Comparison of ENCODE assay signal across 11 cellular contexts in genomic region chr5:172178301-172179031, GRCh38. TPM values are rescaled to one million over a fixed set of nuclear protein-coding genes. Genes with fewer than 3 reads are reported as not detected.
A peak's percentile ranks its signal among the peaks of the same experiment; 100 is the strongest.
DNase-seq lines count a peak whose midpoint lies in the region; TF ChIP-seq lines count a peak whose summit lies in the region.
"Had no signal": no experiment of that assay in that cellular context is flagged by ENCODE, and none has a peak within 500 bp of the region (broad histone marks: within the 10 kb centered on the region; RNA-seq: fewer than 3 reads in every experiment).

No MANE protein-coding gene starts in this region.

- TF ChIP-seq POLR2A in esophagus squamous epithelium (IDR thresholded peaks at IDR 0.05): no peak
- no peak for TF ChIP-seq POLR2A in stomach (IDR thresholded peaks at IDR 0.05)
- no peak for TF ChIP-seq POLR2A in erythroblast (IDR thresholded peaks at IDR 0.05; ENCODE audit: low read length)

- H3K27me3 Mint-ChIP-seq in activated CD4-positive, alpha-beta T cell treated with anti-CD3 and anti-CD28 coated beads, Interleukin-2, amount 10 ng/mL, durations not matched to agents 7 days and 5 days: no peaks in the 10 kb centered on the region

- POLR2A ChIA-PET in activated CD4-positive, alpha-beta T cell treated with anti-CD3 and anti-CD28 coated beads, Interleukin-2, amount 10 ng/mL, durations not matched to agents 7 days and 5 days (lab: Charles Lee): interaction anchor here (0.9 to 1.2 kb wide), 2 partner anchors 8 to 63 kb away, joined by 3 to 7 read pairs; no protein-coding TSS in a partner anchor

- peaks cover 79% of the 10 kb centered on the region for H3K36me3 Mint-ChIP-seq in activated CD4-positive, alpha-beta T cell treated with anti-CD3 and anti-CD28 coated beads, Interleukin-2, amount 10 ng/mL, durations not matched to agents 7 days and 5 days (ENCODE audit: low read depth)

- peaks cover 80% of the 10 kb centered on the region for H3K4me1 Mint-ChIP-seq in activated CD4-positive, alpha-beta T cell treated with anti-CD3 and anti-CD28 coated beads, Interleukin-2, amount 10 ng/mL, durations not matched to agents 7 days and 5 days

- no peaks in the 10 kb centered on the region for H3K9me3 Mint-ChIP-seq in activated CD4-positive, alpha-beta T cell treated with anti-CD3 and anti-CD28 coated beads, Interleukin-2, amount 10 ng/mL, durations not matched to agents 7 days and 5 days

- DNase-seq in activated effector memory CD4-positive, alpha-beta T cell treated with anti-CD3 and anti-CD28 coated beads, Interleukin-2, amount 50 U/mL, for 16 hours: peak; percentile 73
- DNase-seq in activated effector memory CD4-positive, alpha-beta T cell treated with Interleukin-2 at 50 U/mL for 16 hours: no peak
- peak; percentile 70 for DNase-seq in activated CD4-positive, alpha-beta T cell treated with anti-CD3 and anti-CD28 coated beads, Interleukin-2, amount 10 ng/mL, durations not matched to agents 7 days and 5 days
- DNase-seq in esophagus squamous epithelium (lab: John Stamatoyannopoulos, UW) (no peak), stomach (peak; percentile 86), dedifferentiated amniotic fluid mesenchymal stem cell (ENCODE audit: extremely low spot score) (no peak), erythroblast (lab: John Stamatoyannopoulos, UW) (no peak), SHP77 treated with DMSO at 0.1 percent for 48 hours (lab: John Stamatoyannopoulos, UW) (no peak)

- TF ChIP-seq EP300 in stomach (IDR thresholded peaks at IDR 0.05): no peak

- 54 to 70% methylated on average over 6 to 11 of the region's 20 CpGs for WGBS in esophagus squamous epithelium, 2 donors
- WGBS in stomach, 5 donors: 29 to 54% (median 42%) methylated on average over 18 to 20 of the region's 20 CpGs

- H3K4me3 ChIP-seq in esophagus squamous epithelium: peak overlapping the region in 1 of 4 donors; percentile 51
- peak overlapping the region in 1 of 4 donors; percentile 31 for H3K4me3 ChIP-seq in stomach

- H3K27me3 ChIP-seq in esophagus squamous epithelium (no peaks in the 10 kb centered on the region), stomach (no peaks in the 10 kb centered on the region)

- H3K27ac Mint-ChIP-seq in activated CD4-positive, alpha-beta T cell treated with anti-CD3 and anti-CD28 coated beads, Interleukin-2, amount 10 ng/mL, durations not matched to agents 7 days and 5 days: peak overlapping the region; percentile 95

- no peaks in the 10 kb centered on the region for H3K36me3 ChIP-seq in esophagus squamous epithelium
- peaks cover 0 to 6% (median 0%) of the 10 kb centered on the region in 4 donors for H3K36me3 ChIP-seq in stomach

- H3K9me3 ChIP-seq in esophagus squamous epithelium (no peaks in the 10 kb centered on the region), stomach (no peaks in the 10 kb centered on the region)

- intact Hi-C loops in esophagus squamous epithelium (cut with DNase I): no loop called here
- intact Hi-C loops in stomach (cut with DNase I; ENCODE audit: low total_unique reads): no loop called here

- H3K4me1 ChIP-seq in esophagus squamous epithelium (peaks cover 9 to 66% (median 11%) of the 10 kb centered on the region in 3 donors), stomach (peaks cover 20 to 88% (median 51%) of the 10 kb centered on the region in 4 donors)

- peak overlapping the region in 3 of 4 donors; percentile 17 to 86 (median 66) for H3K27ac ChIP-seq in esophagus squamous epithelium
- H3K27ac ChIP-seq in stomach: peak overlapping the region; percentile 59 to 86 (median 63)

- CTCF ChIA-PET in activated CD4-positive, alpha-beta T cell treated with anti-CD3 and anti-CD28 coated beads, Interleukin-2, amount 10 ng/mL, durations not matched to agents 7 days and 5 days (lab: Charles Lee): interaction anchor here (0.6 to 11.0 kb wide), 6 partner anchors 8 to 167 kb away, joined by 3 to 103 read pairs (median 4); partner anchors contain the start of genes EFCAB9 and STK10

- H3K4me3 Mint-ChIP-seq in activated CD4-positive, alpha-beta T cell treated with anti-CD3 and anti-CD28 coated beads, Interleukin-2, amount 10 ng/mL, durations not matched to agents 7 days and 5 days: peak overlapping the region; percentile 86

- TF ChIP-seq CTCF in esophagus squamous epithelium (IDR thresholded peaks at IDR 0.05) (no peak), stomach (IDR thresholded peaks at IDR 0.05) (no peak)

RNA-seq across cellular contexts. Expression of gene STK10, which starts 9.6 kb away (rescaled TPM):
- 100 to 1,000 TPM; 299 to 312 TPM for total RNA-seq in activated CD4-positive, alpha-beta T cell treated with anti-CD3 and anti-CD28 coated beads, Interleukin-2, amount 10 ng/mL, durations not matched to agents 7 days and 5 days
- total RNA-seq in esophagus squamous epithelium (10 to 100 TPM in 1 of 4 donors, 1 to 10 TPM in 3; 5.4 to 15.6 (median 8.9) TPM), stomach (10 to 100 TPM in 4 of 5 donors, 1 to 10 TPM in 1; 7.1 to 86.6 (median 29.8) TPM)
- polyA plus RNA-seq in stomach: 1 to 10 TPM; 6.6 to 8.2 (median 6.9) TPM

RNA-seq across cellular contexts. Expression of gene EFCAB9, which starts 15.5 kb away (rescaled TPM):
- total RNA-seq in activated CD4-positive, alpha-beta T cell treated with anti-CD3 and anti-CD28 coated beads, Interleukin-2, amount 10 ng/mL, durations not matched to agents 7 days and 5 days: not detected
- total RNA-seq in esophagus squamous epithelium (not detected), stomach (not detected)
- not detected for polyA plus RNA-seq in stomach
- total RNA-seq: epithelial cell of proximal tubule, subcutaneous adipose tissue had no signal
- polyA plus RNA-seq: neural cell had no signal

Comparison
In these comparisons a context has a peak if more than half of its experiments do, and no peak if none do; other contexts are left out.
1. DNase-seq: peak in activated effector memory CD4-positive, alpha-beta T cell treated with anti-CD3 and anti-CD28 coated beads, Interleukin-2, amount 50 U/mL, for 16 hours (single experiment), activated CD4-positive, alpha-beta T cell treated with anti-CD3 and anti-CD28 coated beads, Interleukin-2, amount 10 ng/mL, durations not matched to agents 7 days and 5 days (single experiment) and stomach (single experiment); none in activated effector memory CD4-positive, alpha-beta T cell treated with Interleukin-2 at 50 U/mL for 16 hours (single experiment), esophagus squamous epithelium (single experiment), dedifferentiated amniotic fluid mesenchymal stem cell (single experiment), erythroblast (0 of 2) and SHP77 treated with DMSO at 0.1 percent for 48 hours (single experiment).